ENCODE assay signal across 8 cellular contexts in the genomic region with DNA sequence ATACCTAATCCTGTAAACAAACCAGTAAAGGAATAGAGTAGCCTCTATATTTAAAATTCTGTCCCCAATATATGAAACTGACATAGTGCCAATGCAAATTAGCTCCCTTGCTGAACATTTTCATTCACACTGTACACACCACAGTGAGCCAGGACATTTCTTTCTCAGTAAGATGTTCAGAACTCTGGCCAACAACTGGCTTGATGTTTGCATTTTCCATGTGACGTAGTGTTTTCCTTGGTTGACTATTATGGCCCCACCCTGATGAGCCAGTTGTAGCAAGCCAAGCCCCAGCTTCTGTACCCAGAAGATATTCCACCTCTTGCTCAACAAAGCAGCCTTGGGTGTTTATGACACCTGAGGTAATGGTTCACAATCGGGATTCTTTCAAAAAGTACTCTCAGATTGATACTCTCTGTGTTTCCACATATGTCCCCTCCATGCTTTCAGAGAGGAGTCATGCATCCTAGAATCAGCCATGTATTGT. TPM values are rescaled to one million over a fixed set of nuclear protein-coding genes. Genes with fewer than 3 reads are reported as not detected.
DNase-seq lines count a peak whose midpoint lies in the region; ATAC-seq and FAIRE-seq lines count a peak whose summit lies in the region.

No MANE protein-coding gene starts in this region.

- no peaks in the 10 kb centered on the region for H3K36me3 Mint-ChIP-seq in stimulated activated naive B cell treated with anti-CD40 and anti-IgM and Interleukin-4, amounts not matched to agents 10 μg/mL and 1 μg/mL and 100 μg/mL, for 72 hours

- H4K20me1 ChIP-seq in GM23248 (ENCODE audit: insufficient read depth): no peaks in the 10 kb centered on the region

- no peaks in the 10 kb centered on the region for H3K9me3 ChIP-seq in GM23248 (ENCODE audit: low read depth)

- H3K27me3 Mint-ChIP-seq in stimulated activated naive B cell treated with anti-CD40 and anti-IgM and Interleukin-4, amounts not matched to agents 10 μg/mL and 1 μg/mL and 100 μg/mL, for 72 hours: no peaks in the 10 kb centered on the region

- H3K36me3 ChIP-seq in GM23248 (ENCODE audit: low read depth): no peaks in the 10 kb centered on the region

- H3K27me3 ChIP-seq in GM23248 (replicated peaks; ENCODE audit: insufficient read depth): no peaks in the 10 kb centered on the region

- H3K4me3 ChIP-seq in GM23248: no peak overlapping the region

- peak overlapping the region; percentile 25; the same call in 1 of the 2 replicates for H2AFZ ChIP-seq in GM23248

- peak overlapping the region; percentile 65 for H3K27ac ChIP-seq in GM23248

- H3K4me1 Mint-ChIP-seq in stimulated activated naive B cell treated with anti-CD40 and anti-IgM and Interleukin-4, amounts not matched to agents 10 μg/mL and 1 μg/mL and 100 μg/mL, for 72 hours: peaks cover 11 to 15% of the 10 kb centered on the region in 2 donors

- FAIRE-seq in GM18507 (lab: Jason Lieb, UNC): peak; percentile 41

- 46 to 50% methylated on average over 2 of the region's 2 CpGs for WGBS in GM23248 (ENCODE audit: low coverage in 1 of 2, low lambda C conversion rate in 2 of 2, missing lambda C conversion rate in 2 of 2), 2 experiments

- H3K4me2 ChIP-seq in GM23248 (ENCODE audit: unreplicated experiment): no peak overlapping the region

- DNase-seq in GM18507 (ENCODE audit: extremely low spot score, insufficient read length, low read depth): no peak
- DNase-seq in GM23248: peak; percentile 76
- DNase-seq in NCI-H460 (ENCODE audit: extremely low read depth, low read depth): peak; percentile 89
- DNase-seq in iris pigment epithelial cell (ENCODE audit: low read depth): peak; percentile 16
- DNase-seq in NCI-H2171 treated with DMSO at 0.1 percent for 48 hours (lab: John Stamatoyannopoulos, UW): no peak
- no peak for DNase-seq in stimulated activated naive B cell treated with anti-CD40 and anti-IgM and Interleukin-4, amounts not matched to agents 10 μg/mL and 1 μg/mL and 100 μg/mL, for 72 hours
- no peak for DNase-seq in UCSD-AML1 (lab: John Stamatoyannopoulos, UW; ENCODE audit: unreplicated experiment)
- no peak for DNase-seq in SK-N-DZ (ENCODE audit: low spot score)

- in situ Hi-C loops in GM23248 (cut with MboI): no loop called here

- no peak overlapping the region for H3K27ac Mint-ChIP-seq in stimulated activated naive B cell treated with anti-CD40 and anti-IgM and Interleukin-4, amounts not matched to agents 10 μg/mL and 1 μg/mL and 100 μg/mL, for 72 hours

- ATAC-seq in stimulated activated naive B cell treated with anti-CD40 and anti-IgM and Interleukin-4, amounts not matched to agents 10 μg/mL and 1 μg/mL and 100 μg/mL, for 72 hours (replicated peaks): no peak

- no peak overlapping the region for H3K9ac ChIP-seq in GM23248

- H3K9me3 Mint-ChIP-seq in stimulated activated naive B cell treated with anti-CD40 and anti-IgM and Interleukin-4, amounts not matched to agents 10 μg/mL and 1 μg/mL and 100 μg/mL, for 72 hours: no peaks in the 10 kb centered on the region

- no peak overlapping the region for H3K4me3 Mint-ChIP-seq in stimulated activated naive B cell treated with anti-CD40 and anti-IgM and Interleukin-4, amounts not matched to agents 10 μg/mL and 1 μg/mL and 100 μg/mL, for 72 hours

- H3K79me2 ChIP-seq in GM23248 (ENCODE audit: insufficient read depth): no peaks in the 10 kb centered on the region

- no peaks in the 10 kb centered on the region for H3K9me2 ChIP-seq in GM23248 (ENCODE audit: insufficient read depth)

- H3K4me1 ChIP-seq in GM23248 (ENCODE audit: insufficient read depth): peaks cover 49% of the 10 kb centered on the region

- H3F3A ChIP-seq in GM23248 (ENCODE audit: insufficient read depth): peaks cover 34% of the 10 kb centered on the region

RNA-seq across cellular contexts. Expression of gene ANXA1, which starts 17.7 kb away (rescaled TPM):
- total RNA-seq in GM23248 (2014; rRNA removed; shearing (Covaris generic)): 986 and 1,002 TPM in 2 replicates
- 1,010 and 1,013 TPM in 2 replicates for polyA plus RNA-seq in GM23248 (2016; fragmentation: Nextera tagmentation; extraction: Ambion mirVana)
- total RNA-seq in NCI-H460 (2014; rRNA removed; shearing (Covaris generic)): 617 and 627 TPM in 2 replicates
- 490 and 549 TPM in 2 replicates for polyA plus RNA-seq in NCI-H460 (2014; cell fraction: nucleus; rRNA removed)
- not detected in 2 replicates for polyA plus RNA-seq in SK-N-DZ (2014; cell fraction: cytosol; rRNA removed)
- not detected in 2 replicates for polyA plus RNA-seq in SK-N-DZ (2014; cell fraction: nucleus; rRNA removed)

Comparison
In these comparisons a context has a peak if more than half of its experiments do, and no peak if none do; other contexts are left out.
1. DNase-seq: peak in GM23248 (single experiment), NCI-H460 (single experiment) and iris pigment epithelial cell (single experiment); none in GM18507 (single experiment), NCI-H2171 treated with DMSO at 0.1 percent for 48 hours (single experiment), stimulated activated naive B cell treated with anti-CD40 and anti-IgM and Interleukin-4, amounts not matched to agents 10 μg/mL and 1 μg/mL and 100 μg/mL, for 72 hours (single experiment), UCSD-AML1 (single experiment) and SK-N-DZ (single experiment).